Comparison of ENCODE assay signal across 13 cellular contexts in genomic region chr20:35515949-35516645, GRCh38. TPM values are rescaled to one million over a fixed set of nuclear protein-coding genes. Genes with fewer than 3 reads are reported as not detected.
DNase-seq lines count a peak whose midpoint lies in the region; ATAC-seq and TF ChIP-seq lines count a peak whose summit lies in the region.
"Had no signal": no experiment of that assay in that cellular context is flagged by ENCODE, and none has a peak within 500 bp of the region (broad histone marks: within the 10 kb centered on the region; RNA-seq: fewer than 3 reads in every experiment).

No MANE protein-coding gene starts in this region.

- H3K27ac ChIP-seq in adrenal gland (peak overlapping the region in 2 of 5 donors; percentile 17 to 41), right atrium auricular region (no peak overlapping the region)
- H3K27ac ChIP-seq: dorsolateral prefrontal cortex, HL-60 had no signal

- TF ChIP-seq POLR2A in adrenal gland (IDR thresholded peaks at IDR 0.05): no peak

- H3K4me3 ChIP-seq in adrenal gland (no peak overlapping the region), right atrium auricular region (no peak overlapping the region)
- H3K4me3 ChIP-seq: dorsolateral prefrontal cortex had no signal

- WGBS in adrenal gland, 4 donors: 35 to 46% (median 42%) methylated on average over 3 of the region's 3 CpGs

- intact Hi-C loops in adrenal gland (cut with DNase I): no loop called here

- H3K4me1 ChIP-seq in adrenal gland (replicated peaks in 1 of 2) (peaks cover 0 to 8% of the 10 kb centered on the region in 2 donors), right atrium auricular region (peaks cover 0 to 8% of the 10 kb centered on the region in 2 donors)

- H3K9me3 ChIP-seq in adrenal gland (replicated peaks in 1 of 3) (no peaks in the 10 kb centered on the region), right atrium auricular region (no peaks in the 10 kb centered on the region)

- H3K36me3 ChIP-seq in adrenal gland (replicated peaks in 1 of 2) (peaks cover 0 to 11% of the 10 kb centered on the region in 2 donors), right atrium auricular region (peaks cover 5% of the 10 kb centered on the region)

- no peak for ATAC-seq in HG02759 (IDR thresholded peaks at IDR 0.05; ENCODE audit: unreplicated experiment)

- H3K27me3 ChIP-seq in adrenal gland (no peaks in the 10 kb centered on the region), right atrium auricular region (no peaks in the 10 kb centered on the region)
- H3K27me3 ChIP-seq: dorsolateral prefrontal cortex had no signal

- TF ChIP-seq CTCF in adrenal gland (IDR thresholded peaks at IDR 0.05) (no peak), right atrium auricular region (IDR thresholded peaks at IDR 0.05) (no peak)

- peak; percentile 89 for DNase-seq in AG08395 (ENCODE audit: low spot score)
- peak; percentile 91 for DNase-seq in HT-29 (ENCODE audit: low spot score)
- DNase-seq in adrenal gland: peak; percentile 38 to 78 (median 69)
- peak; percentile 86 for DNase-seq in islet precursor cell
- no peak for DNase-seq in NCI-H1436 treated with DMSO at 0.1 percent for 48 hours (lab: John Stamatoyannopoulos, UW)
- no peak for DNase-seq in NK-92 (lab: John Stamatoyannopoulos, UW; ENCODE audit: unreplicated experiment)
- DNase-seq in right atrium auricular region (ENCODE audit: low spot score): no peak
- DNase-seq: dorsolateral prefrontal cortex, immature natural killer cell, NCI-H446 treated with DMSO at 0.1 percent for 48 hours had no signal

RNA-seq across cellular contexts. Expression of gene C20orf173, which starts 13.4 kb away (rescaled TPM):
- total RNA-seq in HT-29 (2014; rRNA removed; shearing (Covaris generic)): not detected in 2 replicates
- total RNA-seq in adrenal gland: not detected
- not detected for polyA plus RNA-seq in adrenal gland
- not detected for total RNA-seq in right atrium auricular region
- total RNA-seq: dorsolateral prefrontal cortex, progenitor cell of endocrine pancreas had no signal
- polyA plus RNA-seq: immature natural killer cell had no signal

RNA-seq across cellular contexts. Expression of gene ERGIC3, which starts 25.8 kb away (rescaled TPM):
- 391 and 426 TPM in 2 replicates for total RNA-seq in HT-29 (2014; rRNA removed; shearing (Covaris generic))
- 100 to 1,000 TPM; 233 to 377 (median 271) TPM for total RNA-seq in adrenal gland
- 100 to 1,000 TPM; 217 to 351 (median 221) TPM for polyA plus RNA-seq in adrenal gland
- total RNA-seq in right atrium auricular region: 100 to 1,000 TPM in 1 of 2 donors, 10 to 100 TPM in 1; 99.9 to 155 TPM

Comparison
In these comparisons a context has a peak if more than half of its experiments do, and no peak if none do; other contexts are left out.
1. DNase-seq: peak in AG08395 (single experiment), HT-29 (single experiment), adrenal gland (7 of 7) and islet precursor cell (single experiment); none in NCI-H1436 treated with DMSO at 0.1 percent for 48 hours (single experiment), NK-92 (single experiment) and right atrium auricular region (single experiment).